ENCODE assay signal across 8 cellular contexts in genomic region chr22:37316875-37317371, GRCh38. TPM values are rescaled to one million over a fixed set of nuclear protein-coding genes. Genes with fewer than 3 reads are reported as not detected.
A peak's percentile ranks its signal among the peaks of the same experiment; 100 is the strongest.
DNase-seq lines count a peak whose midpoint lies in the region; ATAC-seq and TF ChIP-seq lines count a peak whose summit lies in the region.

No MANE protein-coding gene starts in this region.

- ATAC-seq in RWPE2 (ENCODE audit: low read depth) (peak; percentile 91), foreskin keratinocyte (peak; percentile 87), HG02981 (IDR thresholded peaks at IDR 0.05; ENCODE audit: unreplicated experiment) (no peak)

- WGBS in testis, 2 donors, result 38% methylated on average over 11 of the region's 11 CpGs

- no peak overlapping the region for H3K27ac ChIP-seq in RWPE2 (ENCODE audit: poor library complexity, severe bottlenecking)
- H3K27ac ChIP-seq in foreskin keratinocyte, result no peak overlapping the region
- no peak overlapping the region for H3K27ac ChIP-seq in testis

- H3K4me3 ChIP-seq in RWPE2 (ENCODE audit: severe bottlenecking) (no peak overlapping the region), testis (no peak overlapping the region)

- H3K9me3 ChIP-seq in RWPE2 (ENCODE audit: severe bottlenecking), result no peaks in the 10 kb centered on the region
- no peaks in the 10 kb centered on the region for H3K9me3 ChIP-seq in testis

- TF ChIP-seq POLR2A in testis (IDR thresholded peaks at IDR 0.05), result no peak

- H3K4me1 ChIP-seq in RWPE2 (ENCODE audit: insufficient read depth, poor library complexity, severe bottlenecking), result peaks cover 18% of the 10 kb centered on the region
- peaks cover 13% of the 10 kb centered on the region for H3K4me1 ChIP-seq in foreskin keratinocyte
- no peaks in the 10 kb centered on the region for H3K4me1 ChIP-seq in testis

- TF ChIP-seq CTCF in RWPE2 (IDR thresholded peaks at IDR 0.05; ENCODE audit: poor library complexity, severe bottlenecking) (peak; percentile 93), foreskin keratinocyte (conservative IDR thresholded peaks at IDR 0.05) (peak; percentile 98), testis (IDR thresholded peaks at IDR 0.05) (peak; percentile 59 to 76 (median 63))

- DNase-seq in DMS 273 treated with DMSO at 0.1 percent for 48 hours (lab: John Stamatoyannopoulos, UW) (peak; percentile 38), HUDEP-2 (lab: John Stamatoyannopoulos, UW; ENCODE audit: unreplicated experiment in 76 of 76) (peak in 60 of 76 experiments; percentile 12 to 76 (median 40)), RWPE2 (ENCODE audit: low spot score) (no peak), foreskin keratinocyte (peak; percentile 61 to 81), occipital lobe (lab: John Stamatoyannopoulos, UW) (peak; percentile 51), testis (peak; percentile 82)
- DNase-seq in activated T-helper 9 cell treated with anti-CD3 and anti-CD28 coated beads, Interleukin-2, amount 50 U/mL, for 16 hours (ENCODE audit: low read depth), result peak; percentile 54

- H3K27me3 ChIP-seq in RWPE2 (ENCODE audit: insufficient read depth, poor library complexity, severe bottlenecking), result no peaks in the 10 kb centered on the region
- H3K27me3 ChIP-seq in foreskin keratinocyte, result no peaks in the 10 kb centered on the region
- H3K27me3 ChIP-seq in testis, result no peaks in the 10 kb centered on the region

- intact Hi-C loops in testis (cut with DNase I; ENCODE audit: low total_unique reads), result loop anchor here (10.0 kb wide), 1 partner anchor 108 kb away; the partner anchor contains the start of gene ELFN2

- H3K36me3 ChIP-seq in RWPE2 (ENCODE audit: low read depth) (no peaks in the 10 kb centered on the region), testis (ENCODE audit: low read depth, missing control alignments) (no peaks in the 10 kb centered on the region)

RNA-seq across cellular contexts. Expression of gene CYTH4, which starts 34.6 kb away (rescaled TPM):
- 0.04 and 0.17 TPM in 2 replicates for total RNA-seq in foreskin keratinocyte
- polyA plus RNA-seq in foreskin keratinocyte, result 0.03 TPM in 1 of 2 replicates, not detected in the other
- total RNA-seq in occipital lobe, result 2.3 TPM
- total RNA-seq in testis, result 1 to 10 TPM; 2.7 to 7.2 TPM
- 6.8 TPM for polyA plus RNA-seq in testis (ENCODE audit: insufficient read depth, low read depth, low replicate concordance)
